8 cellular contexts compared by ENCODE assay signal in the genomic region with DNA sequence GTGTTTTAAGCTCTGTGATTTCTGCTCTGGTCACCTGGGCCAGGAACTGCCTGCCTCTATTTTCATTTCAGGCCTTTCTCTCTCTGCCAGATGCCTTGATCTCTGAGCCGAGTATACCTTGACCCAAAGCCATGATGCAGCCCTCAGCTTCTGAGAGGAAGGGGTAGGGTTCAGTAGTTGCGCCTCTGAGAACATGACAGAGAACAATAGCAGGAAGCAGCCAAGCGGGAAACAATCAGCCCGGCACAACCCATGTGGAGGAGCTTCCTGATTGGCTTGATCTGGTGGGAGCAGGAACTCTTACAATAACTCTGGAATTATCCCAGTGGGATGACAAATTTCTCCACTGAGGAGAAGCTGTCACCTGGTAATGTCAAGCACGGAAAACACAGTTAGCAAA.
DNase-seq lines count a peak whose midpoint lies in the region; ATAC-seq and TF ChIP-seq lines count a peak whose summit lies in the region.

No MANE protein-coding gene starts in this region.

- DNase-seq in GM23338 (ENCODE audit: low spot score) (no peak), OCI-LY7 (ENCODE audit: low spot score) (peak; percentile 94), lung microvascular endothelial cell (ENCODE audit: low read depth in 2 of 2) (peak; percentile 97 to 99), iPS-NIHi7 (ENCODE audit: extremely low spot score) (no peak), H4 (ENCODE audit: low spot score) (no peak), NCI-H2196 treated with DMSO at 0.1 percent for 48 hours (lab: John Stamatoyannopoulos, UW; ENCODE audit: unreplicated experiment) (no peak)
- no peak for DNase-seq in NK-92 treated with Interleukin-12 subunit alpha and Interleukin-12 subunit beta, amount 100 ng/mL, for 24 hours (lab: John Stamatoyannopoulos, UW)

- intact Hi-C loops in OCI-LY7 (cut with micrococcal nuclease; ENCODE audit: unreplicated experiment) = loop anchor here (1.0 kb wide), 7 partner anchors 11 to 246 kb away; no protein-coding TSS in a partner anchor

- H3K9me3 Mint-ChIP-seq in GM23338 = no peaks in the 10 kb centered on the region

- no peak overlapping the region for H3K27ac Mint-ChIP-seq in GM23338

- peak overlapping the region; percentile 29; the same call in 1 of the 2 replicates for H3K4me2 ChIP-seq in GM23338
- peak overlapping the region; percentile 71 for H3K4me2 ChIP-seq in OCI-LY7 (ENCODE audit: low read length)

- H4K20me1 ChIP-seq in GM23338 (replicated peaks; ENCODE audit: insufficient read depth) (no peaks in the 10 kb centered on the region), OCI-LY7 (ENCODE audit: insufficient read depth, low read length) (no peaks in the 10 kb centered on the region)

- no peaks in the 10 kb centered on the region for H3K9me3 ChIP-seq in OCI-LY7 (ENCODE audit: low read length)

- no peak overlapping the region for H3K4me3 Mint-ChIP-seq in GM23338

- ATAC-seq in GM18498 (IDR thresholded peaks at IDR 0.05; ENCODE audit: unreplicated experiment) (peak; percentile 74), GM23338 (no peak; the same call in 2 of the 3 replicates)

- no peaks in the 10 kb centered on the region for H3F3A ChIP-seq in GM23338 (replicated peaks; ENCODE audit: low read depth)

- CTCF ChIA-PET in OCI-LY7 (lab: Charles Lee; ENCODE audit: unreplicated experiment) = interaction anchor here (0.8 to 2.4 kb wide), 18 partner anchors 11 to 245 kb away, joined by 3 to 16 read pairs (median 4); no protein-coding TSS in a partner anchor

- H3K4me3 ChIP-seq in GM23338 (no peak overlapping the region), OCI-LY7 (ENCODE audit: low read depth, low read length, poor library complexity, severe bottlenecking) (peak overlapping the region; percentile 35)

- POLR2A ChIA-PET in OCI-LY7 (lab: Charles Lee) = interaction anchor here (0.6 to 19.3 kb wide), 33 partner anchors 10 to 244 kb away, joined by 3 to 358 read pairs (median 5); no protein-coding TSS in a partner anchor

- H3K4me1 ChIP-seq in GM23338 (ENCODE audit: insufficient read depth) (peaks cover 23% of the 10 kb centered on the region), OCI-LY7 (ENCODE audit: insufficient read depth, low read length, poor library complexity, severe bottlenecking) (peaks cover 94% of the 10 kb centered on the region)

- H3K36me3 ChIP-seq in GM23338 (ENCODE audit: insufficient read depth) (no peaks in the 10 kb centered on the region), OCI-LY7 (ENCODE audit: insufficient read depth, low read length) (no peaks in the 10 kb centered on the region)

- H3K27ac ChIP-seq in GM23338 (ENCODE audit: low read depth) (no peak overlapping the region), OCI-LY7 (ENCODE audit: low read depth, low read length, poor library complexity, severe bottlenecking) (peak overlapping the region; percentile 98)

- H3K79me2 ChIP-seq in GM23338 (replicated peaks; ENCODE audit: insufficient read depth) = no peaks in the 10 kb centered on the region
- no peaks in the 10 kb centered on the region; the same call in 1 of the 2 replicates for H3K79me2 ChIP-seq in OCI-LY7 (ENCODE audit: insufficient read depth, low read depth, low read length)

- H2AFZ ChIP-seq in GM23338 = no peak overlapping the region
- peak overlapping the region; percentile 13; the same call in 1 of the 2 replicates for H2AFZ ChIP-seq in OCI-LY7 (ENCODE audit: low read length)

- peaks cover 2% of the 10 kb centered on the region for H3K27me3 Mint-ChIP-seq in GM23338 (ENCODE audit: insufficient read depth, low read depth, poor library complexity)

- TF ChIP-seq CTCF in GM23338 (conservative IDR thresholded peaks at IDR 0.05; ENCODE audit: low read depth in 2 of 2) (no peak), OCI-LY7 (conservative IDR thresholded peaks at IDR 0.05; ENCODE audit: low read length) (no peak)

- BruUV-seq in OCI-LY7 (replicated peaks; lab: Mats Ljungman, UMichigan) = no TSS peak

- H3K4me1 Mint-ChIP-seq in GM23338 = peaks cover 16% of the 10 kb centered on the region

- H3K36me3 Mint-ChIP-seq in GM23338 (ENCODE audit: low read depth) = no peaks in the 10 kb centered on the region

- H3K27me3 ChIP-seq in GM23338 (ENCODE audit: insufficient read depth) = no peaks in the 10 kb centered on the region

- H3K9me2 ChIP-seq in GM23338 (ENCODE audit: insufficient read depth) (peaks cover 7% of the 10 kb centered on the region), OCI-LY7 (ENCODE audit: insufficient read depth, low read length) (no peaks in the 10 kb centered on the region)

TF ChIP-seq in GM23338, 12 proteins besides CTCF, POLR2A, EP300 and RAD21:
- TF ChIP-seq JUNB (IDR thresholded peaks at IDR 0.05; ENCODE audit: unreplicated experiment) = no peak
- TF ChIP-seq, protein P1, sequence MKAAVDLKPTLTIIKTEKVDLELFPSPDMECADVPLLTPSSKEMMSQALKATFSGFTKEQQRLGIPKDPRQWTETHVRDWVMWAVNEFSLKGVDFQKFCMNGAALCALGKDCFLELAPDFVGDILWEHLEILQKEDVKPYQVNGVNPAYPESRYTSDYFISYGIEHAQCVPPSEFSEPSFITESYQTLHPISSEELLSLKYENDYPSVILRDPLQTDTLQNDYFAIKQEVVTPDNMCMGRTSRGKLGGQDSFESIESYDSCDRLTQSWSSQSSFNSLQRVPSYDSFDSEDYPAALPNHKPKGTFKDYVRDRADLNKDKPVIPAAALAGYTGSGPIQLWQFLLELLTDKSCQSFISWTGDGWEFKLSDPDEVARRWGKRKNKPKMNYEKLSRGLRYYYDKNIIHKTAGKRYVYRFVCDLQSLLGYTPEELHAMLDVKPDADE (IDR thresholded peaks at IDR 0.05) = no peak
- TF ChIP-seq STAT1 (IDR thresholded peaks at IDR 0.05; ENCODE audit: unreplicated experiment) = no peak
- TF ChIP-seq NANOG (IDR thresholded peaks at IDR 0.05; ENCODE audit: borderline replicate concordance) = no peak
- TF ChIP-seq EZH2 (IDR thresholded peaks at IDR 0.05; ENCODE audit: low read depth, unreplicated experiment) = no peak
- TF ChIP-seq EZH2phosphoT487 (IDR thresholded peaks at IDR 0.05; ENCODE audit: unreplicated experiment) = no peak
- TF ChIP-seq ZNF114 (CRISPR knock-in tag; IDR thresholded peaks at IDR 0.05) = no peak

Comparison
In these comparisons a context has a peak if more than half of its experiments do, and no peak if none do; other contexts are left out.
1. DNase-seq: peak in OCI-LY7 (single experiment) and lung microvascular endothelial cell (2 of 2); none in GM23338 (single experiment), iPS-NIHi7 (single experiment), NK-92 treated with Interleukin-12 subunit alpha and Interleukin-12 subunit beta, amount 100 ng/mL, for 24 hours (single experiment), H4 (single experiment) and NCI-H2196 treated with DMSO at 0.1 percent for 48 hours (single experiment).